Comparison of ENCODE assay signal across 8 cellular contexts in genomic region chr14:35285168-35285990, GRCh38. TPM values are rescaled to one million over a fixed set of nuclear protein-coding genes. Genes with fewer than 3 reads are reported as not detected.
A peak's percentile ranks its signal among the peaks of the same experiment; 100 is the strongest.
DNase-seq lines count a peak whose midpoint lies in the region; ATAC-seq, FAIRE-seq and TF ChIP-seq lines count a peak whose summit lies in the region.

No MANE protein-coding gene starts in this region.

- H3K36me3 Mint-ChIP-seq in activated naive CD8-positive, alpha-beta T cell treated with anti-CD3 and anti-CD28 coated beads, Interleukin-2, amount 50 U/mL, for 24 hours (ENCODE audit: low read depth): peaks cover 11% of the 10 kb centered on the region

- peak; percentile 47 for DNase-seq in GM18507 (ENCODE audit: extremely low spot score, insufficient read length, low read depth)
- DNase-seq in activated naive CD8-positive, alpha-beta T cell treated with anti-CD3 and anti-CD28 coated beads, Interleukin-2, amount 50 U/mL, for 24 hours: peak; percentile 19
- no peak for DNase-seq in stomach
- DNase-seq in NCI-H1436 treated with DMSO at 0.1 percent for 48 hours (lab: John Stamatoyannopoulos, UW): no peak
- no peak for DNase-seq in dedifferentiated amniotic fluid mesenchymal stem cell (ENCODE audit: extremely low spot score)
- no peak for DNase-seq in body of pancreas

- peak overlapping the region; percentile 99 for H3K27ac ChIP-seq in KOPT-K1 (ENCODE audit: low read depth, low read length, poor library complexity, severe bottlenecking)
- peak overlapping the region in 3 of 5 donors; percentile 3 to 73 (median 73) for H3K27ac ChIP-seq in stomach
- H3K27ac ChIP-seq in body of pancreas: peak overlapping the region in 1 of 4 donors; percentile 36

- WGBS in stomach, 5 donors: 72 to 85% (median 81%) methylated on average over 4 of the region's 4 CpGs
- 73 to 86% methylated on average over 4 of the region's 4 CpGs for WGBS in body of pancreas, 2 donors

- H3K4me3 Mint-ChIP-seq in activated naive CD8-positive, alpha-beta T cell treated with anti-CD3 and anti-CD28 coated beads, Interleukin-2, amount 50 U/mL, for 24 hours: peak overlapping the region; percentile 69

- intact Hi-C loops in stomach (cut with DNase I; ENCODE audit: low total_unique reads): no loop called here
- intact Hi-C loops in body of pancreas (cut with DNase I): no loop called here

- H3K4me1 Mint-ChIP-seq in activated naive CD8-positive, alpha-beta T cell treated with anti-CD3 and anti-CD28 coated beads, Interleukin-2, amount 50 U/mL, for 24 hours: peaks cover 56% of the 10 kb centered on the region

- H3K9me3 ChIP-seq in KOPT-K1 (ENCODE audit: insufficient read depth, low read length, poor library complexity, severe bottlenecking) (no peaks in the 10 kb centered on the region), stomach (no peaks in the 10 kb centered on the region), body of pancreas (no peaks in the 10 kb centered on the region)

- H3K27me3 ChIP-seq in stomach (no peaks in the 10 kb centered on the region), body of pancreas (no peaks in the 10 kb centered on the region)

- FAIRE-seq in GM18507 (lab: Jason Lieb, UNC): peak; percentile 90

- TF ChIP-seq EP300 in stomach (IDR thresholded peaks at IDR 0.05): no peak

- TF ChIP-seq POLR2A in stomach (IDR thresholded peaks at IDR 0.05) (no peak), body of pancreas (IDR thresholded peaks at IDR 0.05) (no peak)

- peak overlapping the region; percentile 99 for H3K27ac Mint-ChIP-seq in activated naive CD8-positive, alpha-beta T cell treated with anti-CD3 and anti-CD28 coated beads, Interleukin-2, amount 50 U/mL, for 24 hours

- H3K4me1 ChIP-seq in stomach: peaks cover 0 to 27% (median 2%) of the 10 kb centered on the region in 4 donors
- H3K4me1 ChIP-seq in body of pancreas: no peaks in the 10 kb centered on the region

- H3K27me3 Mint-ChIP-seq in activated naive CD8-positive, alpha-beta T cell treated with anti-CD3 and anti-CD28 coated beads, Interleukin-2, amount 50 U/mL, for 24 hours: no peaks in the 10 kb centered on the region

- peak; percentile 56 for ATAC-seq in GM21737 (IDR thresholded peaks at IDR 0.05; ENCODE audit: unreplicated experiment)
- ATAC-seq in activated naive CD8-positive, alpha-beta T cell treated with anti-CD3 and anti-CD28 coated beads, Interleukin-2, amount 50 U/mL, for 24 hours: peak; percentile 48
- no peak for ATAC-seq in body of pancreas

- H3K4me3 ChIP-seq in stomach (no peak overlapping the region), body of pancreas (no peak overlapping the region)

- TF ChIP-seq CTCF in stomach (IDR thresholded peaks at IDR 0.05) (no peak), body of pancreas (IDR thresholded peaks at IDR 0.05) (no peak)

- H3K36me3 ChIP-seq in KOPT-K1 (ENCODE audit: insufficient read depth, low read length) (no peaks in the 10 kb centered on the region), stomach (peaks cover 0 to 9% (median 5%) of the 10 kb centered on the region in 4 donors), body of pancreas (replicated peaks in 1 of 2; ENCODE audit: insufficient read depth in 1 of 2, low read depth in 2 of 2) (no peaks in the 10 kb centered on the region)

- H3K9me3 Mint-ChIP-seq in activated naive CD8-positive, alpha-beta T cell treated with anti-CD3 and anti-CD28 coated beads, Interleukin-2, amount 50 U/mL, for 24 hours: no peaks in the 10 kb centered on the region

RNA-seq across cellular contexts. Expression of gene PSMA6, which starts 6.8 kb away (rescaled TPM):
- total RNA-seq in stomach: 100 to 1,000 TPM in 2 of 5 donors, 10 to 100 TPM in 3; 10.7 to 178 (median 62.7) TPM
- polyA plus RNA-seq in stomach: 100 to 1,000 TPM; 167 to 202 (median 167) TPM
- 10 to 100 TPM; 39.6 to 43.1 TPM for total RNA-seq in body of pancreas

Comparison
In these comparisons a context has a peak if more than half of its experiments do, and no peak if none do; other contexts are left out.
1. DNase-seq: peak in GM18507 (single experiment) and activated naive CD8-positive, alpha-beta T cell treated with anti-CD3 and anti-CD28 coated beads, Interleukin-2, amount 50 U/mL, for 24 hours (single experiment); none in stomach (single experiment), NCI-H1436 treated with DMSO at 0.1 percent for 48 hours (single experiment), dedifferentiated amniotic fluid mesenchymal stem cell (single experiment) and body of pancreas (0 of 4).